In genomic region chr7:81459485-81459884, GRCh38 we compare ENCODE assay signal across 20 cellular contexts.
DNase-seq lines count a peak whose midpoint lies in the region; ATAC-seq, FAIRE-seq and TF ChIP-seq lines count a peak whose summit lies in the region.
"Had no signal": no experiment of that assay in that cellular context is flagged by ENCODE, and none has a peak within 500 bp of the region (broad histone marks: within the 10 kb centered on the region; RNA-seq: fewer than 3 reads in every experiment).

No MANE protein-coding gene starts in this region.

- TF ChIP-seq POLR2A in HepG2 (IDR thresholded peaks at IDR 0.05; ENCODE audit: insufficient read depth in 1 of 2, low read depth in 2 of 2, low read length in 2 of 2) (no peak), right lobe of liver (IDR thresholded peaks at IDR 0.05) (no peak), K562 (conservative IDR thresholded peaks at IDR 0.05) (no peak)

- H4K20me1 ChIP-seq in HepG2 (ENCODE audit: insufficient read depth, low read length) (no peaks in the 10 kb centered on the region), K562 (replicated peaks; ENCODE audit: control insufficient read depth, insufficient read depth, low read length) (no peaks in the 10 kb centered on the region)

- H3K27ac ChIP-seq in HepG2 (ENCODE audit: extremely low read length, insufficient read depth, low read length) (no peak overlapping the region), right lobe of liver (no peak overlapping the region), Panc1 (ENCODE audit: low read length) (peak overlapping the region; percentile 18; the same call in 1 of the 2 replicates), K562 (ENCODE audit: extremely low read depth, low read depth, low read length) (no peak overlapping the region)
- H3K27ac ChIP-seq: GM23248 had no signal

- 46% methylated on average over 2 of the region's 2 CpGs for WGBS in HepG2 (ENCODE audit: low lambda C conversion rate)
- 73% methylated on average over 2 of the region's 2 CpGs for WGBS in right lobe of liver (ENCODE audit: insufficient coverage, low coverage, low lambda C conversion rate, missing lambda C conversion rate)
- 5% methylated on average over 2 of the region's 2 CpGs for WGBS in K562 (ENCODE audit: insufficient coverage, low coverage, missing lambda C conversion rate)

- no peak for DNase-seq in HepG2 (ENCODE audit: low spot score)
- DNase-seq in right lobe of liver, result no peak
- no peak for DNase-seq in Panc1 (ENCODE audit: low read depth, low spot score)
- DNase-seq in K562 (ENCODE audit: extremely low read depth in 1 of 4, low spot score in 3 of 4), result peak in 1 of 4 experiments; percentile 44
- no peak for DNase-seq in activated naive CD4-positive, alpha-beta T cell (lab: John Stamatoyannopoulos, UW)
- no peak for DNase-seq in COLO829 (ENCODE audit: low spot score)
- DNase-seq: 8988T; C1 segment of cervical spinal cord; Caco-2; CD4-positive, alpha-beta memory T cell; DMS153; DND-41; GM23248; H7; HCEC 1CT had no signal

- no peaks in the 10 kb centered on the region for H3K9me1 ChIP-seq in K562 (ENCODE audit: control insufficient read depth, insufficient read depth, low read length)

- H2AFZ ChIP-seq in HepG2 (ENCODE audit: low read length), result no peak overlapping the region
- H2AFZ ChIP-seq in K562 (ENCODE audit: low read depth, low read length), result no peak overlapping the region
- H2AFZ ChIP-seq: GM23248 had no signal

- H3K27me3 ChIP-seq in HepG2 (ENCODE audit: control insufficient read depth in 1 of 2, insufficient read depth in 2 of 2, low read length in 2 of 2) (no peaks in the 10 kb centered on the region), right lobe of liver (no peaks in the 10 kb centered on the region), Panc1 (ENCODE audit: control insufficient read depth, insufficient read depth, low read length) (no peaks in the 10 kb centered on the region), K562 (ENCODE audit: control insufficient read depth in 2 of 2, insufficient read depth in 2 of 2, low read length in 2 of 2) (no peaks in the 10 kb centered on the region)

- POLR2A ChIA-PET in HepG2 (lab: Yijun Ruan, JAX) (no interaction called here), Panc1 (lab: Charles Lee) (no interaction called here), K562 (lab: Yijun Ruan, JAX) (interaction anchor here (0.7 kb wide), 1 partner anchor 688 kb away, joined by 4 read pairs; no protein-coding TSS in a partner anchor)

- H3K36me3 ChIP-seq in HepG2 (replicated peaks in 1 of 2; ENCODE audit: control insufficient read depth in 1 of 2, insufficient read depth in 2 of 2, low read length in 2 of 2) (no peaks in the 10 kb centered on the region), right lobe of liver (no peaks in the 10 kb centered on the region), Panc1 (ENCODE audit: control insufficient read depth, insufficient read depth, low read length) (no peaks in the 10 kb centered on the region), K562 (ENCODE audit: control insufficient read depth, insufficient read depth, low read length) (no peaks in the 10 kb centered on the region)

- H3K4me1 ChIP-seq in HepG2 (ENCODE audit: insufficient read depth, low read length), result no peaks in the 10 kb centered on the region
- no peaks in the 10 kb centered on the region for H3K4me1 ChIP-seq in right lobe of liver
- H3K4me1 ChIP-seq in Panc1 (ENCODE audit: control insufficient read depth, insufficient read depth, low read length), result peaks cover 3% of the 10 kb centered on the region
- peaks cover 0 to 8% of the 10 kb centered on the region in 2 experiments; a peak in 1 of 5 replicates for H3K4me1 ChIP-seq in K562 (replicated peaks in 1 of 2; ENCODE audit: control insufficient read depth in 2 of 2, insufficient read depth in 2 of 2, low read length in 2 of 2)
- H3K4me1 ChIP-seq: Caco-2 had no signal

- in situ Hi-C loops in HepG2 (cut with HindIII; ENCODE audit: extremely low pct_ligation_motif_present, low pct_unique_long_range_greater_than_20kb) (loop anchor here (25.0 kb wide), 2 partner anchors 547 to 1022 kb away; partner anchors contain the start of gene SEMA3C), Panc1 (cut with HindIII; ENCODE audit: low pct_unique_long_range_greater_than_20kb, low sequenced_read_pairs) (no loop called here), K562 (cut with MboI) (loop anchor here (25.0 kb wide), 1 partner anchor 547 kb away; the partner anchor contains the start of gene SEMA3C)

- CTCF ChIA-PET in HepG2 (lab: Yijun Ruan, JAX; ENCODE audit: low intra/inter-chr PET ratio, low total read pairs) (no interaction called here), Panc1 (lab: Charles Lee) (no interaction called here), K562 (lab: Yijun Ruan, JAX; ENCODE audit: low intra/inter-chr PET ratio) (no interaction called here)

- TF ChIP-seq EP300 in HepG2 (IDR thresholded peaks at IDR 0.05; ENCODE audit: low read depth in 2 of 2, low read length in 2 of 2) (no peak), HepG2 (CRISPR knock-in tag; IDR thresholded peaks at IDR 0.05; ENCODE audit: borderline replicate concordance) (no peak), K562 (IDR thresholded peaks at IDR 0.05; ENCODE audit: low read length) (no peak)

- intact Hi-C loops in HepG2 (cut with micrococcal nuclease; ENCODE audit: unreplicated experiment), result no loop called here
- intact Hi-C loops in right lobe of liver (cut with DNase I), result loop anchor here in 1 of 2 donors (5.0 kb wide), 1 partner anchor 757 kb away; no protein-coding TSS in a partner anchor
- intact Hi-C loops in Panc1 (cut with micrococcal nuclease; ENCODE audit: unreplicated experiment), result loop anchor here (5.0 kb wide), 1 partner anchor 537 kb away; no protein-coding TSS in a partner anchor
- intact Hi-C loops in K562 (cut with micrococcal nuclease), result loop anchor here (5.0 kb wide), 1 partner anchor 762 kb away; no protein-coding TSS in a partner anchor

- H3K79me2 ChIP-seq in HepG2 (ENCODE audit: insufficient read depth, low read length) (no peaks in the 10 kb centered on the region), K562 (ENCODE audit: control insufficient read depth, insufficient read depth, low read length) (no peaks in the 10 kb centered on the region)

- TF ChIP-seq RAD21 in HepG2 (CRISPR knock-in tag; IDR thresholded peaks at IDR 0.05) (no peak), K562 (CRISPR knock-in tag; conservative IDR thresholded peaks at IDR 0.05 in 1 of 2, IDR thresholded peaks at IDR 0.05 in 1 of 2) (no peak)

- FAIRE-seq in HepG2 (lab: Jason Lieb, UNC), result no peak
- no peak for FAIRE-seq in K562 (lab: Jason Lieb, UNC)
- FAIRE-seq: G401.6, GM12878, GM19239, H1 had no signal

- BruUV-seq in HepG2 (replicated peaks; lab: Mats Ljungman, UMichigan) (no TSS peak), Panc1 (replicated peaks; lab: Mats Ljungman, UMichigan) (no TSS peak), K562 (replicated peaks; lab: Mats Ljungman, UMichigan) (no TSS peak)

- H3K4me3 ChIP-seq in HepG2 (replicated peaks in 1 of 3; ENCODE audit: insufficient read depth in 1 of 3, low read depth in 2 of 3, low read length in 3 of 3), result no peak overlapping the region
- no peak overlapping the region for H3K4me3 ChIP-seq in right lobe of liver
- H3K4me3 ChIP-seq in Panc1 (ENCODE audit: low read depth in 2 of 2, low read length in 2 of 2), result no peak overlapping the region
- no peak overlapping the region for H3K4me3 ChIP-seq in K562
- H3K4me3 ChIP-seq: GM12878, GM23248 had no signal

- no peaks in the 10 kb centered on the region for H3K9me3 ChIP-seq in HepG2 (ENCODE audit: low read length)
- no peaks in the 10 kb centered on the region for H3K9me3 ChIP-seq in right lobe of liver
- H3K9me3 ChIP-seq in Panc1 (ENCODE audit: control insufficient read depth, insufficient read depth, low read depth, low read length), result no peaks in the 10 kb centered on the region
- H3K9me3 ChIP-seq in K562 (replicated peaks; ENCODE audit: control insufficient read depth, insufficient read depth, low read depth, low read length), result no peaks in the 10 kb centered on the region
- H3K9me3 ChIP-seq: Caco-2 had no signal

- H3K9ac ChIP-seq in HepG2 (ENCODE audit: insufficient read depth, low read depth, low read length) (no peak overlapping the region), K562 (ENCODE audit: insufficient read depth in 1 of 2, low read depth in 2 of 2, low read length in 2 of 2) (no peak overlapping the region)
- H3K9ac ChIP-seq: GM23248 had no signal

- H3K4me2 ChIP-seq in HepG2 (ENCODE audit: low read depth, low read length), result no peak overlapping the region
- no peak overlapping the region for H3K4me2 ChIP-seq in K562 (ENCODE audit: insufficient read depth, low read length)

- ATAC-seq in HepG2 (no peak), right lobe of liver (no peak), Panc1 (no peak), K562 (peak; percentile 66), HG02678 (IDR thresholded peaks at IDR 0.05; ENCODE audit: unreplicated experiment) (no peak)
- ATAC-seq: GM12878 had no signal

- TF ChIP-seq CTCF in HepG2 (CRISPR knock-in tag; IDR thresholded peaks at IDR 0.05), result no peak
- no peak for TF ChIP-seq CTCF in right lobe of liver (IDR thresholded peaks at IDR 0.05)
- TF ChIP-seq CTCF in Panc1 (IDR thresholded peaks at IDR 0.05), result no peak
- TF ChIP-seq CTCF in K562 (IDR thresholded peaks at IDR 0.05 in 2 of 3, conservative IDR thresholded peaks at IDR 0.05 in 1 of 3; ENCODE audit: insufficient read depth in 2 of 3, low read depth in 1 of 3, low read length in 3 of 3), result no peak

TF ChIP-seq in HepG2, 621 proteins besides CTCF, POLR2A, EP300 and RAD21:
- peak; percentile 34 to 47; a peak in 1 of 4 replicates for TF ChIP-seq MAFK (conservative IDR thresholded peaks at IDR 0.05 in 1 of 2, IDR thresholded peaks at IDR 0.05 in 1 of 2; ENCODE audit: low read length in 2 of 2)
- TF ChIP-seq FOSL2 (CRISPR knock-in tag; IDR thresholded peaks at IDR 0.05), result no peak

TF ChIP-seq in K562, 482 proteins besides CTCF, POLR2A, EP300 and RAD21 (continues in another document):
- TF ChIP-seq CTCFL (IDR thresholded peaks at IDR 0.05; ENCODE audit: borderline replicate concordance, insufficient read depth, low read depth, low read length, poor library complexity, severe bottlenecking), result no peak
- TF ChIP-seq SAFB (IDR thresholded peaks at IDR 0.05; ENCODE audit: borderline replicate concordance, low read depth, low read length), result no peak

Comparison
In these comparisons a context has a peak if more than half of its experiments do, and no peak if none do; other contexts are left out.
1. Of the 241 proteins assayed by ChIP-seq in both HepG2 and K562: peak only in HepG2: MAFK; only in K562: MAFG and NCOR1; in both: none; in neither: 238.